In the genomic region with DNA sequence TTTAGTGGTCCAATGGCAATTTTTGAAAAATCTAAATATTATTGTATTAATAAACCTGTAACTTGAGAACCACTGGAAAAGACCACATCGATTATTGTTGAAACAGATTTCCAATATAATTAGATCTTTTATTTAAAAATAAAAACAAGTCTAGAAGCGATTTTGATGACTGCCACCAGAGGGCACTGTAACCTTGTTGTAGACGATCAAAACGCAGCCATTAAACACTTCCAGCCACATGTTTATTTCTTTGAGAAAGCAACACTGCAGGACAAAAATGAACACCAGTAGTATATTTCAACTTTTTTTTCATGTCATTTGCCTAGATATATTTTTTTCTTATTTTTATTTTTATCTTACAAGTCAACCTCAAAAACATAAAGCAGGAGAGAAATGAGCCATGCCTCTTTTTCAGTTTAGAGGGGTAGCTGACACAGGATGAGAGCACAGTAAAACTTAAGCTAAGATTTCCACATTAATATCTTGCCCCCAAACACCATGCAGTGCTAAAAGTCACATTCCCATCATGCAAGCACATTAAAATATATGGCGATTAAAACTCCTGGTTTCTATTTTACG, we compare ENCODE assay signal across 8 cellular contexts.
DNase-seq lines count a peak whose midpoint lies in the region; ATAC-seq, FAIRE-seq and TF ChIP-seq lines count a peak whose summit lies in the region.

No MANE protein-coding gene starts in this region.

- TF ChIP-seq CTCF in testis (IDR thresholded peaks at IDR 0.05): peak; percentile 89 to 93 (median 93)

- H3K36me3 ChIP-seq in naive thymus-derived CD4-positive, alpha-beta T cell (ENCODE audit: control insufficient read depth in 2 of 3, insufficient read depth in 3 of 3, low read length in 3 of 3): peaks cover 0 to 12% (median 5%) of the 10 kb centered on the region in 3 experiments
- H3K36me3 ChIP-seq in testis (ENCODE audit: low read depth, missing control alignments): no peaks in the 10 kb centered on the region

- H3K36me3 Mint-ChIP-seq in activated CD4-positive, alpha-beta T cell treated with anti-CD3 and anti-CD28 coated beads, Interleukin-2, amount 10 ng/mL, durations not matched to agents 7 days and 5 days (ENCODE audit: low read depth): peaks cover 9% of the 10 kb centered on the region
- H3K36me3 Mint-ChIP-seq in naive thymus-derived CD4-positive, alpha-beta T cell: peaks cover 0 to 7% (median 5%) of the 10 kb centered on the region in 5 donors

- 32 to 33% methylated on average over 6 of the region's 6 CpGs for WGBS in testis, 2 donors

- TF ChIP-seq POLR2A in testis (IDR thresholded peaks at IDR 0.05): no peak

- CTCF ChIA-PET in activated CD4-positive, alpha-beta T cell treated with anti-CD3 and anti-CD28 coated beads, Interleukin-2, amount 10 ng/mL, durations not matched to agents 7 days and 5 days (lab: Charles Lee): interaction anchor here (0.6 to 3.9 kb wide), 5 partner anchors 105 to 800 kb away, joined by 3 to 23 read pairs (median 4); no protein-coding TSS in a partner anchor
- CTCF ChIA-PET in naive thymus-derived CD4-positive, alpha-beta T cell (lab: Charles Lee): interaction anchor here (0.6 to 14.7 kb wide), 17 partner anchors 10 to 1896 kb away, joined by 3 to 186 read pairs (median 4); no protein-coding TSS in a partner anchor

- H3K4me1 ChIP-seq in naive thymus-derived CD4-positive, alpha-beta T cell (ENCODE audit: control insufficient read depth in 2 of 2, insufficient read depth in 2 of 2, low read length in 2 of 2): peaks cover 24 to 34% of the 10 kb centered on the region in 2 donors
- peaks cover 14% of the 10 kb centered on the region for H3K4me1 ChIP-seq in testis

- H3K4me1 Mint-ChIP-seq in activated CD4-positive, alpha-beta T cell treated with anti-CD3 and anti-CD28 coated beads, Interleukin-2, amount 10 ng/mL, durations not matched to agents 7 days and 5 days: peaks cover 37% of the 10 kb centered on the region
- H3K4me1 Mint-ChIP-seq in naive thymus-derived CD4-positive, alpha-beta T cell: peaks cover 26 to 71% (median 59%) of the 10 kb centered on the region in 7 donors

- H3K27me3 ChIP-seq in naive thymus-derived CD4-positive, alpha-beta T cell (ENCODE audit: control insufficient read depth in 2 of 2, insufficient read depth in 2 of 2, low read length in 2 of 2): no peaks in the 10 kb centered on the region
- no peaks in the 10 kb centered on the region for H3K27me3 ChIP-seq in testis

- intact Hi-C loops in naive thymus-derived CD4-positive, alpha-beta T cell (cut with micrococcal nuclease): loop anchor here (1.0 to 5.0 kb wide), 6 partner anchors 123 to 650 kb away; no protein-coding TSS in a partner anchor
- intact Hi-C loops in testis (cut with DNase I; ENCODE audit: low total_unique reads): loop anchor here (10.0 kb wide), 1 partner anchor 120 kb away; no protein-coding TSS in a partner anchor

- H3K27me3 Mint-ChIP-seq in activated CD4-positive, alpha-beta T cell treated with anti-CD3 and anti-CD28 coated beads, Interleukin-2, amount 10 ng/mL, durations not matched to agents 7 days and 5 days: peaks cover 3% of the 10 kb centered on the region
- H3K27me3 Mint-ChIP-seq in naive thymus-derived CD4-positive, alpha-beta T cell: peaks cover 0 to 3% (median 0%) of the 10 kb centered on the region in 5 donors

- no peak overlapping the region for H3K4me3 ChIP-seq in naive thymus-derived CD4-positive, alpha-beta T cell (ENCODE audit: low read length)
- H3K4me3 ChIP-seq in testis: no peak overlapping the region

- peak; percentile 69 for FAIRE-seq in GM18507 (lab: Jason Lieb, UNC)

- no peak overlapping the region for H3K27ac Mint-ChIP-seq in activated CD4-positive, alpha-beta T cell treated with anti-CD3 and anti-CD28 coated beads, Interleukin-2, amount 10 ng/mL, durations not matched to agents 7 days and 5 days
- peak overlapping the region in 8 of 9 donors; percentile 57 to 98 (median 88) for H3K27ac Mint-ChIP-seq in naive thymus-derived CD4-positive, alpha-beta T cell

- no peaks in the 10 kb centered on the region for H3K9me3 ChIP-seq in naive thymus-derived CD4-positive, alpha-beta T cell (ENCODE audit: control insufficient read depth in 2 of 3, low read length in 3 of 3)
- H3K9me3 ChIP-seq in testis: no peaks in the 10 kb centered on the region

- no peak overlapping the region for H3K4me3 Mint-ChIP-seq in activated CD4-positive, alpha-beta T cell treated with anti-CD3 and anti-CD28 coated beads, Interleukin-2, amount 10 ng/mL, durations not matched to agents 7 days and 5 days
- peak overlapping the region in 5 of 10 donors; percentile 17 to 91 (median 51) for H3K4me3 Mint-ChIP-seq in naive thymus-derived CD4-positive, alpha-beta T cell

- H3K9me3 Mint-ChIP-seq in activated CD4-positive, alpha-beta T cell treated with anti-CD3 and anti-CD28 coated beads, Interleukin-2, amount 10 ng/mL, durations not matched to agents 7 days and 5 days: no peaks in the 10 kb centered on the region
- H3K9me3 Mint-ChIP-seq in naive thymus-derived CD4-positive, alpha-beta T cell: peaks cover 0 to 1% (median 0%) of the 10 kb centered on the region in 11 donors

- DNase-seq in AG08396 (ENCODE audit: low spot score) (peak; percentile 37), GM18507 (ENCODE audit: extremely low spot score, insufficient read length, low read depth) (no peak), NCI-H446 treated with DMSO at 0.1 percent for 48 hours (lab: John Stamatoyannopoulos, UW) (peak; percentile 10), dermis microvascular lymphatic vessel endothelial cell (ENCODE audit: low read depth in 2 of 2) (peak; percentile 71 to 81), testis (peak; percentile 88)
- peak; percentile 78 for DNase-seq in activated CD4-positive, alpha-beta T cell treated with anti-CD3 and anti-CD28 coated beads, Interleukin-2, amount 10 ng/mL, durations not matched to agents 7 days and 5 days
- peak; percentile 20 to 72 (median 61) for DNase-seq in naive thymus-derived CD4-positive, alpha-beta T cell

- H3K27ac ChIP-seq in naive thymus-derived CD4-positive, alpha-beta T cell (ENCODE audit: low read depth, low read length): peak overlapping the region; percentile 71
- H3K27ac ChIP-seq in testis: no peak overlapping the region

- peak; percentile 65 for ATAC-seq in naive thymus-derived CD4-positive, alpha-beta T cell
- no peak for ATAC-seq in HG03460 (IDR thresholded peaks at IDR 0.05; ENCODE audit: unreplicated experiment)

- POLR2A ChIA-PET in activated CD4-positive, alpha-beta T cell treated with anti-CD3 and anti-CD28 coated beads, Interleukin-2, amount 10 ng/mL, durations not matched to agents 7 days and 5 days (lab: Charles Lee): no interaction called here
- POLR2A ChIA-PET in naive thymus-derived CD4-positive, alpha-beta T cell (lab: Charles Lee): interaction anchor here (0.9 to 2.0 kb wide), 4 partner anchors 69 to 126 kb away, joined by 3 to 12 read pairs (median 3); no protein-coding TSS in a partner anchor
